Comparison of ENCODE assay signal across 1 cellular context in the genomic region with DNA sequence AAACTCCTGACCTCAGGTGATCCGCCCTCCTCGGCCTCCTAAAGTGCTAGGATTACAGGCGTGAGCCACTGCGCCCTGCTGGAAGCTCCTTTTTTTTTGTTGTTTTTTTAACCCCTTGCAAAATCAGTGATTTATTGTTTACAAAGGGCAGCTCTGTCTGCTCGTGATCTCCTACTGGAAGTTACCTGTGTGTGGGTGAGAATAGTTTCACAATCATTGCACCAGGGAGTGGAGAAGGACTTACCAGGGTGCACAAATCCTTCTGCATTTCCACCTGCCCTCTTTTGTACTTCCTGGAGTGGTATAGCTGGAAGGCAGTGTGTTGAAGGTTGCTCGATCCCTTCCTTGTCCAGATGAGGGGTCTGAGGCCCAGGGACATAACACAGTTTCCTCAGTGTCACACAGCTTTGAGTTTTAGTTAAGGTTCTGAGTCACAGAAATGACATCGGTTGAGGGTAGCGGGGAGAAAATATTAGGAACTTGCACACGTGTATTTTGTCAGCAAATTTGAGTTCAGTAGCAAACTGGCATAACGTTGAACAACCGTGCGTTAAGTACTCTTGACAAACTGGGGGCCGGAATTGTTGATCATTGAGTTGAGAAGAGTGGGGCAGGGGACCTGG.
TF ChIP-seq lines count a peak whose summit lies in the region.

No MANE protein-coding gene starts in this region.

TF ChIP-seq in SK-N-SH, 30 proteins besides CTCF, POLR2A, EP300 and RAD21 (continued from another document):
- TF ChIP-seq SMC3 (IDR thresholded peaks at IDR 0.05; ENCODE audit: low read depth, low read length) (no peak), SIN3A (IDR thresholded peaks at IDR 0.05; ENCODE audit: borderline replicate concordance, low read depth, low read length) (no peak), FOSL2 (IDR thresholded peaks at IDR 0.05; ENCODE audit: borderline replicate concordance, low read depth) (no peak), CHD2 (IDR thresholded peaks at IDR 0.05; ENCODE audit: low read length, partially characterized antibody) (no peak), JUND (IDR thresholded peaks at IDR 0.05) (no peak), NRF1 (IDR thresholded peaks at IDR 0.05; ENCODE audit: low read depth, low read length) (no peak), MEF2A (IDR thresholded peaks at IDR 0.05; ENCODE audit: borderline replicate concordance, low read depth) (no peak), TEAD4 (IDR thresholded peaks at IDR 0.05; ENCODE audit: borderline replicate concordance, insufficient read depth) (no peak), ELF1 (IDR thresholded peaks at IDR 0.05) (no peak)
